ENCODE assay signal across 21 cellular contexts in genomic region chr10:85851300-85851699, GRCh38.
A peak's percentile ranks its signal among the peaks of the same experiment; 100 is the strongest.
DNase-seq lines count a peak whose midpoint lies in the region; ATAC-seq and TF ChIP-seq lines count a peak whose summit lies in the region.
"Had no signal": no experiment of that assay in that cellular context is flagged by ENCODE, and none has a peak within 500 bp of the region (broad histone marks: within the 10 kb centered on the region; RNA-seq: fewer than 3 reads in every experiment).

No MANE protein-coding gene starts in this region.

- TF ChIP-seq CTCF in HEK293 (tag by site-specific recombination; IDR thresholded peaks at IDR 0.05) = no peak

- no peak overlapping the region for H3K27ac ChIP-seq in HEK293 (ENCODE audit: extremely low read depth, low read depth, low read length)
- H3K27ac ChIP-seq: ascending aorta, prostate gland had no signal

- no peaks in the 10 kb centered on the region for H3K36me3 ChIP-seq in HEK293 (ENCODE audit: control insufficient read depth in 2 of 2, insufficient read depth in 1 of 2, low read length in 2 of 2)
- H3K36me3 ChIP-seq: ascending aorta, prostate gland had no signal

- peak; percentile 35 for DNase-seq in Caki2 (ENCODE audit: low read depth)
- peak; percentile 59 for DNase-seq in T1000 (lab: John Stamatoyannopoulos, UW)
- DNase-seq in islet precursor cell = peak; percentile 37
- no peak for DNase-seq in AG08396 (ENCODE audit: low spot score)
- DNase-seq in activated CD4-positive, alpha-beta T cell treated with anti-CD3 and anti-CD28 coated beads, Interleukin-2, amount 50 U/mL, for 48 hours = no peak
- DNase-seq in stimulated activated CD8-positive, alpha-beta memory T cell treated with anti-CD3 and anti-CD28 coated beads, Interleukin-4, amount 100 ng/mL, for 48 hours = no peak
- DNase-seq: activated CD4-positive, alpha-beta memory T cell treated with anti-CD3 and anti-CD28 coated beads, Interleukin-2, amount 10 ng/mL, durations not matched to agents 7 days and 5 days; activated naive CD4-positive, alpha-beta T cell treated with anti-CD3 and anti-CD28 coated beads, Interleukin-2, amount 50 U/mL, for 16 hours; activated T-cell treated with anti-CD3 and anti-CD28 coated beads, Interleukin-2, amount 50 U/mL, for 24 hours; AML-193; COR-L47; dermis blood vessel endothelial cell; NCI-H1930; NCI-H524 treated with DMSO at 0.1 percent for 48 hours; nephron progenitor cell; OCI-M1; stimulated activated CD4-positive, alpha-beta T cell treated with anti-CD3 and anti-CD28 coated beads, Interleukin-4, amount 100 ng/mL, for 4 hours had no signal

- no peak overlapping the region for H3K4me3 ChIP-seq in HEK293 (ENCODE audit: low read depth, low read length)
- H3K4me3 ChIP-seq: ascending aorta, prostate gland had no signal

- in situ Hi-C loops in Caki2 (cut with HindIII; ENCODE audit: low pct_unique_long_range_greater_than_20kb, low sequenced_read_pairs) = no loop called here

- POLR2A ChIA-PET in HEK293 (lab: Yijun Ruan, JAX) = no interaction called here

- ATAC-seq in GM19023 (IDR thresholded peaks at IDR 0.05; ENCODE audit: unreplicated experiment) = no peak

- 0 out of 2 replicates have a peak, but pooled peaks cover 8% of the 10 kb centered on the region for H3K4me1 ChIP-seq in HEK293 (ENCODE audit: control insufficient read depth, insufficient read depth, low read length)
- H3K4me1 ChIP-seq: ascending aorta, prostate gland had no signal

- CTCF ChIA-PET in HEK293 (lab: Yijun Ruan, JAX) = interaction anchor here (0.6 kb wide), 1 partner anchor 48 kb away, joined by 3 read pairs; no protein-coding TSS in a partner anchor

- no peaks in the 10 kb centered on the region for H3K9me3 ChIP-seq in HEK293 (ENCODE audit: control insufficient read depth, insufficient read depth, low read depth, low read length)
- H3K9me3 ChIP-seq: ascending aorta, prostate gland had no signal

TF ChIP-seq in HEK293, 187 proteins besides CTCF, POLR2A, EP300 and RAD21:
- TF ChIP-seq, protein P1, sequence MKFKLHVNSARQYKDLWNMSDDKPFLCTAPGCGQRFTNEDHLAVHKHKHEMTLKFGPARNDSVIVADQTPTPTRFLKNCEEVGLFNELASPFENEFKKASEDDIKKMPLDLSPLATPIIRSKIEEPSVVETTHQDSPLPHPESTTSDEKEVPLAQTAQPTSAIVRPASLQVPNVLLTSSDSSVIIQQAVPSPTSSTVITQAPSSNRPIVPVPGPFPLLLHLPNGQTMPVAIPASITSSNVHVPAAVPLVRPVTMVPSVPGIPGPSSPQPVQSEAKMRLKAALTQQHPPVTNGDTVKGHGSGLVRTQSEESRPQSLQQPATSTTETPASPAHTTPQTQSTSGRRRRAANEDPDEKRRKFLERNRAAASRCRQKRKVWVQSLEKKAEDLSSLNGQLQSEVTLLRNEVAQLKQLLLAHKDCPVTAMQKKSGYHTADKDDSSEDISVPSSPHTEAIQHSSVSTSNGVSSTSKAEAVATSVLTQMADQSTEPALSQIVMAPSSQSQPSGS (tag by site-specific recombination; IDR thresholded peaks at IDR 0.05; ENCODE audit: low read depth) = no peak
- TF ChIP-seq, protein P2, sequence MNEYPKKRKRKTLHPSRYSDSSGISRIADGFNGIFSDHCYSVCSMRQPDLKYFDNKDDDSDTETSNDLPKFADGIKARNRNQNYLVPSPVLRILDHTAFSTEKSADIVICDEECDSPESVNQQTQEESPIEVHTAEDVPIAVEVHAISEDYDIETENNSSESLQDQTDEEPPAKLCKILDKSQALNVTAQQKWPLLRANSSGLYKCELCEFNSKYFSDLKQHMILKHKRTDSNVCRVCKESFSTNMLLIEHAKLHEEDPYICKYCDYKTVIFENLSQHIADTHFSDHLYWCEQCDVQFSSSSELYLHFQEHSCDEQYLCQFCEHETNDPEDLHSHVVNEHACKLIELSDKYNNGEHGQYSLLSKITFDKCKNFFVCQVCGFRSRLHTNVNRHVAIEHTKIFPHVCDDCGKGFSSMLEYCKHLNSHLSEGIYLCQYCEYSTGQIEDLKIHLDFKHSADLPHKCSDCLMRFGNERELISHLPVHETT (tag by site-specific recombination; IDR thresholded peaks at IDR 0.05) = 0 out of 2 replicates have a peak, but pooled peaks have one; percentile 47
- TF ChIP-seq ZNF266 (tag by site-specific recombination; IDR thresholded peaks at IDR 0.05; ENCODE audit: low read depth) = no peak
- TF ChIP-seq ZNF571 (tag by site-specific recombination; IDR thresholded peaks at IDR 0.05) = no peak
- 0 out of 2 replicates have a peak, but pooled peaks have one; percentile 48 for TF ChIP-seq ZNF660 (tag by site-specific recombination; IDR thresholded peaks at IDR 0.05)
- TF ChIP-seq ZNF629 (tag by site-specific recombination; IDR thresholded peaks at IDR 0.05) = peak; percentile 65; the same call in 1 of the 2 replicates
- TF ChIP-seq ZEB2 (tag by site-specific recombination; IDR thresholded peaks at IDR 0.05) = peak; percentile 56; the same call in 1 of the 2 replicates
- TF ChIP-seq, protein P3, sequence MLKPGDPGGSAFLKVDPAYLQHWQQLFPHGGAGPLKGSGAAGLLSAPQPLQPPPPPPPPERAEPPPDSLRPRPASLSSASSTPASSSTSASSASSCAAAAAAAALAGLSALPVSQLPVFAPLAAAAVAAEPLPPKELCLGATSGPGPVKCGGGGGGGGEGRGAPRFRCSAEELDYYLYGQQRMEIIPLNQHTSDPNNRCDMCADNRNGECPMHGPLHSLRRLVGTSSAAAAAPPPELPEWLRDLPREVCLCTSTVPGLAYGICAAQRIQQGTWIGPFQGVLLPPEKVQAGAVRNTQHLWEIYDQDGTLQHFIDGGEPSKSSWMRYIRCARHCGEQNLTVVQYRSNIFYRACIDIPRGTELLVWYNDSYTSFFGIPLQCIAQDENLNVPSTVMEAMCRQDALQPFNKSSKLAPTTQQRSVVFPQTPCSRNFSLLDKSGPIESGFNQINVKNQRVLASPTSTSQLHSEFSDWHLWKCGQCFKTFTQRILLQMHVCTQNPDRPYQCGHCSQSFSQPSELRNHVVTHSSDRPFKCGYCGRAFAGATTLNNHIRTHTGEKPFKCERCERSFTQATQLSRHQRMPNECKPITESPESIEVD (tag by site-specific recombination; IDR thresholded peaks at IDR 0.05) = peak; percentile 6; the same call in 1 of the 2 replicates
- no peak for TF ChIP-seq HOXA7 (CRISPR knock-in tag; IDR thresholded peaks at IDR 0.05; ENCODE audit: borderline replicate concordance)
- TF ChIP-seq, protein P4, sequence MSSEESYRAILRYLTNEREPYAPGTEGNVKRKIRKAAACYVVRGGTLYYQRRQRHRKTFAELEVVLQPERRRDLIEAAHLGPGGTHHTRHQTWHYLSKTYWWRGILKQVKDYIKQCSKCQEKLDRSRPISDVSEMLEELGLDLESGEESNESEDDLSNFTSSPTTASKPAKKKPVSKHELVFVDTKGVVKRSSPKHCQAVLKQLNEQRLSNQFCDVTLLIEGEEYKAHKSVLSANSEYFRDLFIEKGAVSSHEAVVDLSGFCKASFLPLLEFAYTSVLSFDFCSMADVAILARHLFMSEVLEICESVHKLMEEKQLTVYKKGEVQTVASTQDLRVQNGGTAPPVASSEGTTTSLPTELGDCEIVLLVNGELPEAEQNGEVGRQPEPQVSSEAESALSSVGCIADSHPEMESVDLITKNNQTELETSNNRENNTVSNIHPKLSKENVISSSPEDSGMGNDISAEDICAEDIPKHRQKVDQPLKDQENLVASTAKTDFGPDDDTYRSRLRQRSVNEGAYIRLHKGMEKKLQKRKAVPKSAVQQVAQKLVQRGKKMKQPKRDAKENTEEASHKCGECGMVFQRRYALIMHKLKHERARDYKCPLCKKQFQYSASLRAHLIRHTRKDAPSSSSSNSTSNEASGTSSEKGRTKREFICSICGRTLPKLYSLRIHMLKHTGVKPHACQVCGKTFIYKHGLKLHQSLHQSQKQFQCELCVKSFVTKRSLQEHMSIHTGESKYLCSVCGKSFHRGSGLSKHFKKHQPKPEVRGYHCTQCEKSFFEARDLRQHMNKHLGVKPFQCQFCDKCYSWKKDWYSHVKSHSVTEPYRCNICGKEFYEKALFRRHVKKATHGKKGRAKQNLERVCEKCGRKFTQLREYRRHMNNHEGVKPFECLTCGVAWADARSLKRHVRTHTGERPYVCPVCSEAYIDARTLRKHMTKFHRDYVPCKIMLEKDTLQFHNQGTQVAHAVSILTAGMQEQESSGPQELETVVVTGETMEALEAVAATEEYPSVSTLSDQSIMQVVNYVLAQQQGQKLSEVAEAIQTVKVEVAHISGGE (tag by site-specific recombination; conservative IDR thresholded peaks at IDR 0.05; ENCODE audit: low read depth) = no peak
- no peak for TF ChIP-seq ZNF610 (tag by site-specific recombination; IDR thresholded peaks at IDR 0.05; ENCODE audit: borderline replicate concordance)
- no peak for TF ChIP-seq HOXD13 (CRISPR knock-in tag; IDR thresholded peaks at IDR 0.05; ENCODE audit: borderline replicate concordance)
- TF ChIP-seq ZNF549 (tag by site-specific recombination; IDR thresholded peaks at IDR 0.05) = peak; percentile 83
- no peak for TF ChIP-seq OSR2 (tag by site-specific recombination; IDR thresholded peaks at IDR 0.05)
- peak; percentile 0 for TF ChIP-seq SETDB1 (IDR thresholded peaks at IDR 0.05; ENCODE audit: insufficient read length, low read length)

Comparison
In these comparisons a context has a peak if more than half of its experiments do, and no peak if none do; other contexts are left out.
1. DNase-seq: peak in Caki2 (single experiment), T1000 (single experiment) and islet precursor cell (single experiment); none in AG08396 (single experiment), activated CD4-positive, alpha-beta T cell treated with anti-CD3 and anti-CD28 coated beads, Interleukin-2, amount 50 U/mL, for 48 hours (0 of 2) and stimulated activated CD8-positive, alpha-beta memory T cell treated with anti-CD3 and anti-CD28 coated beads, Interleukin-4, amount 100 ng/mL, for 48 hours (single experiment).